In the genomic region with DNA sequence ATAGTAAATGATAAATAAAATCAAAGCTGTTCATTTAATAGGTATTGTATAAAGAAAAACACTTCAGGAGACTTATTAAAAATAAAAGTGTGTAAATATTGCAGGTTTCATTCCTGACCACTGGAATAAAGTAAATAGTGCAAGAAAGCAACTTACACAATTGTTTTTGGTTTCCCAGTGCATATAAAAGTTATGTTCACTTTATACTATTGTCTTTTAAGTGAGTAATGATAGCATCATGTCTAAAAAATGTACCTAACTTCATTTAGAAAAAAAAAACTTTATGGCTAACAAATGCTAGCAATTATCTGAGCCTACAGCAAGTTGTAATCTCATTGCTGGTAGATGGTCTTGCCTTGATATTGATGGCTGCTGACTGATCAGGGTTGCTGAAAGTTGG, we compare ENCODE assay signal across 24 cellular contexts.
DNase-seq lines count a peak whose midpoint lies in the region; ATAC-seq and TF ChIP-seq lines count a peak whose summit lies in the region.
"Had no signal": no experiment of that assay in that cellular context is flagged by ENCODE, and none has a peak within 500 bp of the region (broad histone marks: within the 10 kb centered on the region; RNA-seq: fewer than 3 reads in every experiment).

No MANE protein-coding gene starts in this region.

- H3K4me1 Mint-ChIP-seq in MCF 10A (ENCODE audit: insufficient read depth, unreplicated experiment), result no peaks in the 10 kb centered on the region
- H3K4me1 Mint-ChIP-seq: CD14-positive monocyte; CD8-positive, alpha-beta memory T cell had no signal

- no peak overlapping the region for H3K27ac Mint-ChIP-seq in MCF 10A (ENCODE audit: low read depth, unreplicated experiment)
- H3K27ac Mint-ChIP-seq: CD14-positive monocyte; CD4-positive, alpha-beta T cell; CD8-positive, alpha-beta memory T cell had no signal

- H3K9me3 Mint-ChIP-seq in MCF 10A (ENCODE audit: unreplicated experiment), result peaks cover 17% of the 10 kb centered on the region

- DNase-seq in mammary epithelial cell (peak; percentile 28), MCF 10A (ENCODE audit: unreplicated experiment) (no peak), RWPE2 (ENCODE audit: low spot score) (no peak), epithelial cell of esophagus (ENCODE audit: low read depth) (peak; percentile 55), colonic mucosa (no peak), osteoblast (ENCODE audit: insufficient read length, low spot score, missing footprints) (no peak), amniotic stem cell (lab: John Stamatoyannopoulos, UW) (no peak)
- DNase-seq: 8988T; ACHN; AML-193; BE2C; CD4-positive, alpha-beta T cell; CD8-positive, alpha-beta memory T cell; DMS 273 treated with DMSO at 0.1 percent for 48 hours; DMS79; EL; GDM1; GM23248; H7; HCEC 1CT had no signal

- peak; percentile 79 for ATAC-seq in RWPE2 (ENCODE audit: low read depth)
- ATAC-seq: A549, GM12878 had no signal

- intact Hi-C loops in mammary epithelial cell (cut with micrococcal nuclease) (no loop called here), MCF 10A (cut with micrococcal nuclease) (no loop called here), colonic mucosa (cut with DNase I) (no loop called here)

- H2AFZ ChIP-seq in mammary epithelial cell (ENCODE audit: low read depth, low read length), result no peak overlapping the region
- H2AFZ ChIP-seq in osteoblast (ENCODE audit: low read length), result no peak overlapping the region
- H2AFZ ChIP-seq: GM23248 had no signal

- H3K27me3 ChIP-seq in mammary epithelial cell (ENCODE audit: insufficient read depth, low read length) (peaks cover 2% of the 10 kb centered on the region), RWPE2 (ENCODE audit: insufficient read depth, poor library complexity, severe bottlenecking) (no peaks in the 10 kb centered on the region), colonic mucosa (no peaks in the 10 kb centered on the region), osteoblast (ENCODE audit: insufficient read depth, low read length) (no peaks in the 10 kb centered on the region)
- H3K27me3 ChIP-seq: BE2C; BLaER1 treated with 17β-estradiol and CSF1 and Interleukin-3, amounts not matched to agents 10 nM and 100 nM had no signal

- no peaks in the 10 kb centered on the region for H3K36me3 Mint-ChIP-seq in MCF 10A (ENCODE audit: insufficient read depth, unreplicated experiment)
- H3K36me3 Mint-ChIP-seq: CD14-positive monocyte; CD8-positive, alpha-beta memory T cell had no signal

- H3K27me3 Mint-ChIP-seq in MCF 10A (ENCODE audit: insufficient read depth, unreplicated experiment), result peaks cover 22% of the 10 kb centered on the region
- H3K27me3 Mint-ChIP-seq: CD4-positive, alpha-beta T cell; CD8-positive, alpha-beta memory T cell had no signal

- H3K4me1 ChIP-seq in mammary epithelial cell (ENCODE audit: insufficient read depth, low read length) (peaks cover 5% of the 10 kb centered on the region), RWPE2 (ENCODE audit: insufficient read depth, poor library complexity, severe bottlenecking) (peaks cover 8% of the 10 kb centered on the region), colonic mucosa (no peaks in the 10 kb centered on the region), osteoblast (ENCODE audit: insufficient read depth, low read length) (no peaks in the 10 kb centered on the region)
- H3K4me1 ChIP-seq: A549; BE2C; BLaER1 treated with 17β-estradiol and CSF1 and Interleukin-3, amounts not matched to agents 10 nM and 100 nM had no signal

- H3K4me3 ChIP-seq in mammary epithelial cell (replicated peaks in 1 of 3; ENCODE audit: insufficient read depth in 1 of 3, low read depth in 2 of 3, low read length in 3 of 3) (no peak overlapping the region), RWPE2 (ENCODE audit: severe bottlenecking) (no peak overlapping the region), epithelial cell of esophagus (ENCODE audit: low read length) (no peak overlapping the region), colonic mucosa (no peak overlapping the region), osteoblast (ENCODE audit: insufficient read depth, low read length) (no peak overlapping the region)
- H3K4me3 ChIP-seq: A549; BLaER1 treated with 17β-estradiol and CSF1 and Interleukin-3, amounts not matched to agents 10 nM and 100 nM; GM12878; GM23248 had no signal

- H3K79me2 ChIP-seq in mammary epithelial cell (ENCODE audit: insufficient read depth, low read length), result no peaks in the 10 kb centered on the region
- no peaks in the 10 kb centered on the region for H3K79me2 ChIP-seq in osteoblast (ENCODE audit: insufficient read depth, low read length)

- dilution Hi-C loops in mammary epithelial cell (cut with HindIII; ENCODE audit: low sequenced_read_pairs), result no loop called here

- H3K4me3 Mint-ChIP-seq in MCF 10A (ENCODE audit: unreplicated experiment), result no peak overlapping the region
- H3K4me3 Mint-ChIP-seq: CD14-positive monocyte; CD4-positive, alpha-beta T cell; CD8-positive, alpha-beta memory T cell had no signal

- H3K27ac ChIP-seq in mammary epithelial cell (ENCODE audit: insufficient read depth, low read depth, low read length), result no peak overlapping the region
- H3K27ac ChIP-seq in RWPE2 (ENCODE audit: poor library complexity, severe bottlenecking), result no peak overlapping the region
- no peak overlapping the region for H3K27ac ChIP-seq in colonic mucosa
- no peak overlapping the region for H3K27ac ChIP-seq in osteoblast (ENCODE audit: low read depth, low read length)
- H3K27ac ChIP-seq: A549; BLaER1 treated with 17β-estradiol and CSF1 and Interleukin-3, amounts not matched to agents 10 nM and 100 nM; GM23248 had no signal

- TF ChIP-seq CTCF in mammary epithelial cell (conservative IDR thresholded peaks at IDR 0.05 in 1 of 2, IDR thresholded peaks at IDR 0.05 in 1 of 2; ENCODE audit: extremely low read depth in 1 of 2, insufficient read depth in 1 of 2, low read depth in 1 of 2, low read length in 2 of 2) (no peak), MCF 10A (IDR thresholded peaks at IDR 0.05; ENCODE audit: unreplicated experiment) (no peak), RWPE2 (IDR thresholded peaks at IDR 0.05; ENCODE audit: poor library complexity, severe bottlenecking) (no peak), epithelial cell of esophagus (IDR thresholded peaks at IDR 0.05; ENCODE audit: insufficient read depth, low read depth, low read length, missing control alignments) (no peak), colonic mucosa (IDR thresholded peaks at IDR 0.05) (no peak), osteoblast (IDR thresholded peaks at IDR 0.05; ENCODE audit: extremely low read depth, low read depth, low read length) (no peak)

- POLR2A ChIA-PET in MCF 10A (lab: Yijun Ruan, JAX), result no interaction called here

- H3K9ac ChIP-seq in mammary epithelial cell (ENCODE audit: insufficient read depth, low read length) (no peak overlapping the region), colonic mucosa (ENCODE audit: low read depth in 2 of 2, low read length in 2 of 2) (no peak overlapping the region)
- H3K9ac ChIP-seq: BLaER1 treated with 17β-estradiol and CSF1 and Interleukin-3, amounts not matched to agents 10 nM and 100 nM; GM23248 had no signal

- BruUV-seq in mammary epithelial cell (replicated peaks; lab: Mats Ljungman, UMichigan) (no TSS peak), MCF 10A (replicated peaks; lab: Mats Ljungman, UMichigan) (no TSS peak)

- in situ Hi-C loops in mammary epithelial cell (cut with MboI; ENCODE audit: low sequenced_read_pairs in 2 of 2), result no loop called here

- H3K9me3 ChIP-seq in mammary epithelial cell (replicated peaks; ENCODE audit: insufficient read depth, low read length) (no peaks in the 10 kb centered on the region), RWPE2 (ENCODE audit: severe bottlenecking) (no peaks in the 10 kb centered on the region), colonic mucosa (no peaks in the 10 kb centered on the region), osteoblast (ENCODE audit: low read depth, low read length) (peaks cover 2% of the 10 kb centered on the region)
- H3K9me3 ChIP-seq: A549, BE2C had no signal

- no peaks in the 10 kb centered on the region for H4K20me1 ChIP-seq in mammary epithelial cell (ENCODE audit: insufficient read depth, low read length)
- H4K20me1 ChIP-seq in osteoblast (ENCODE audit: insufficient read depth, low read length), result no peaks in the 10 kb centered on the region
- H4K20me1 ChIP-seq: BLaER1 treated with 17β-estradiol and CSF1 and Interleukin-3, amounts not matched to agents 10 nM and 100 nM had no signal

- no peaks in the 10 kb centered on the region for H3K36me3 ChIP-seq in mammary epithelial cell (ENCODE audit: insufficient read depth, low read length)
- no peaks in the 10 kb centered on the region for H3K36me3 ChIP-seq in RWPE2 (ENCODE audit: low read depth)
- H3K36me3 ChIP-seq in colonic mucosa, result no peaks in the 10 kb centered on the region
- H3K36me3 ChIP-seq in osteoblast (ENCODE audit: insufficient read depth, low read length), result no peaks in the 10 kb centered on the region
- H3K36me3 ChIP-seq: BE2C; BLaER1 treated with 17β-estradiol and CSF1 and Interleukin-3, amounts not matched to agents 10 nM and 100 nM had no signal

- CTCF ChIA-PET in mammary epithelial cell (lab: Charles Lee; ENCODE audit: low non-redundant PET) (no interaction called here), MCF 10A (lab: Yijun Ruan, JAX) (interaction anchor here (0.6 to 0.7 kb wide), 2 partner anchors 44 to 1481 kb away, joined by 3 to 4 read pairs; no protein-coding TSS in a partner anchor)

- H3K4me2 ChIP-seq in mammary epithelial cell (ENCODE audit: insufficient read depth, low read depth, low read length) (peak overlapping the region; percentile 29), osteoblast (ENCODE audit: insufficient read depth, low read length) (no peak overlapping the region)
- H3K4me2 ChIP-seq: A549; BLaER1 treated with 17β-estradiol and CSF1 and Interleukin-3, amounts not matched to agents 10 nM and 100 nM had no signal

Comparison
In these comparisons a context has a peak if more than half of its experiments do, and no peak if none do; other contexts are left out.
1. DNase-seq: peak in mammary epithelial cell (single experiment) and epithelial cell of esophagus (single experiment); none in MCF 10A (single experiment), RWPE2 (single experiment), colonic mucosa (single experiment), osteoblast (single experiment) and amniotic stem cell (single experiment).